Comparison of ENCODE assay signal across 25 cellular contexts in the genomic region with DNA sequence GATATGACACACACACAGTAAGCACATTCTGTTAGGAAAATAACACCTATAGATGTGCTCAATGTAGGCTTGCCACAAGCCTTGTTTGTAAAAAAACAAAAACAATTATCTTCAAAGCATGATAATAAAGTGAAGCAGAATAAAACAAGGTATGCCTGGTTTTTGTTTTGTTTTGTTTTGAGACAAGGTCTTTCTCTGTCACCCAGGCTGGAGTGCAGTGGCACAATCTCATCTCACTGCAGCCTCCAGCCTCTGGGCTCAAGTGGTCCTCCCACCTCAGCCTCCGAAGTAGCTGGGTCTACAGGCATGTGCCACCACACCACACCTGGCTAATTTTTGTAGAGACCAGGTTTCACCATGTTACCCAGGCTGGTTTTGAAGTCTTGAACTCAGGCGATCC.
"Had no signal": no experiment of that assay in that cellular context is flagged by ENCODE, and none has a peak within 500 bp of the region (broad histone marks: within the 10 kb centered on the region; RNA-seq: fewer than 3 reads in every experiment).

No MANE protein-coding gene starts in this region.

- H3K4me3 Mint-ChIP-seq: immature natural killer cell, mesothelial cell of epicardium, naive B cell had no signal

- H3K27ac Mint-ChIP-seq: immature natural killer cell, mesothelial cell of epicardium had no signal

- H2AFZ ChIP-seq: hepatocyte had no signal

- ATAC-seq: foreskin keratinocyte, gastroesophageal sphincter, heart left ventricle, left lung, left ventricle myocardium superior, lower lobe of right lung, mucosa of descending colon had no signal

- DNase-seq: dermis blood vessel endothelial cell; dorsolateral prefrontal cortex; effector CD4-positive, alpha-beta T cell; effector memory CD4-positive, alpha-beta T cell; foreskin keratinocyte; hypothalamus; immature natural killer cell; islet precursor cell; kidney; kidney glomerular epithelial cell; left lung; left ventricle myocardium superior; lower lobe of right lung; mesenchymal stem cell; mucosa of descending colon; naive B cell had no signal

- H3K9me3 ChIP-seq: esophagus muscularis mucosa, gastroesophageal sphincter, left lung, lower lobe of right lung had no signal

- H3K4me2 ChIP-seq: hepatocyte had no signal

- H3K4me3 ChIP-seq: coronary artery, dorsolateral prefrontal cortex, esophagus muscularis mucosa, gastroesophageal sphincter, heart left ventricle, hepatocyte, left lung, lower lobe of right lung, mucosa of descending colon had no signal

- FAIRE-seq: colon, endothelial cell of umbilical vein, frontal cortex, kidney had no signal

- H3K27me3 ChIP-seq: dorsolateral prefrontal cortex, esophagus muscularis mucosa, foreskin keratinocyte, gastroesophageal sphincter, heart left ventricle, hepatocyte, left lung had no signal

- H3K27ac ChIP-seq: coronary artery, dorsolateral prefrontal cortex, esophagus muscularis mucosa, foreskin keratinocyte, gastroesophageal sphincter, heart left ventricle, hepatocyte, left lung, lower lobe of right lung had no signal

- H3K4me1 ChIP-seq: esophagus muscularis mucosa, foreskin keratinocyte, gastroesophageal sphincter, heart left ventricle, left lung, lower lobe of right lung had no signal

- H3K36me3 ChIP-seq: esophagus muscularis mucosa, gastroesophageal sphincter, heart left ventricle, lower lobe of right lung had no signal

- H3K79me2 ChIP-seq: hepatocyte had no signal

- H3K4me1 Mint-ChIP-seq: mesothelial cell of epicardium had no signal
